14 cellular contexts compared by ENCODE assay signal in genomic region chr1:19816737-19817086, GRCh38. TPM values are rescaled to one million over a fixed set of nuclear protein-coding genes. Genes with fewer than 3 reads are reported as not detected.
DNase-seq lines count a peak whose midpoint lies in the region; FAIRE-seq and TF ChIP-seq lines count a peak whose summit lies in the region.
"Not testable (repeated sequence)": the region's sequence is repeated elsewhere in the genome, so short reads cannot be mapped to it uniquely, and the experiment has no call there.
"Had no signal": no experiment of that assay in that cellular context is flagged by ENCODE, and none has a peak within 500 bp of the region (broad histone marks: within the 10 kb centered on the region; RNA-seq: fewer than 3 reads in every experiment).

No MANE protein-coding gene starts in this region.

- not testable (repeated sequence) for TF ChIP-seq EP300 in stomach (IDR thresholded peaks at IDR 0.05)

- peaks cover 25% of the 10 kb centered on the region for H3K4me1 ChIP-seq in HUES64 (ENCODE audit: insufficient read depth, low read length)
- peaks cover 8 to 13% of the 10 kb centered on the region in 2 donors for H3K4me1 ChIP-seq in duodenal mucosa (ENCODE audit: control insufficient read depth in 1 of 2, insufficient read depth in 2 of 2, low read length in 2 of 2)
- H3K4me1 ChIP-seq in kidney (ENCODE audit: control insufficient read depth in 1 of 2, insufficient read depth in 1 of 2, low read depth in 1 of 2, low read length in 2 of 2) = peaks cover 10 to 20% of the 10 kb centered on the region in 2 donors
- H3K4me1 ChIP-seq in muscle layer of duodenum (ENCODE audit: control insufficient read depth in 1 of 2, insufficient read depth in 2 of 2, low read length in 2 of 2) = not testable (repeated sequence)
- H3K4me1 ChIP-seq in stomach = peaks cover 13 to 17% (median 15%) of the 10 kb centered on the region in 4 donors

- H3K9me3 ChIP-seq in HUES64 (ENCODE audit: insufficient read depth, low read depth, low read length); duodenal mucosa (ENCODE audit: control insufficient read depth in 1 of 2, low read length in 2 of 2); kidney (ENCODE audit: control insufficient read depth in 1 of 2, low read length in 2 of 2); muscle layer of duodenum (ENCODE audit: control insufficient read depth in 1 of 2, low read length in 2 of 2); stomach: not testable (repeated sequence)

- BruUV-seq in Calu3 (replicated peaks; lab: Mats Ljungman, UMichigan) = not testable (repeated sequence)

- 6% methylated on average over 1 of the region's 1 CpG for WGBS in HUES64
- WGBS in stomach, 5 donors = 43 to 71% (median 67%) methylated on average over 1 of the region's 1 CpG

- peaks cover 28% of the 10 kb centered on the region for H3K4me1 Mint-ChIP-seq in Calu3 (ENCODE audit: low read depth, unreplicated experiment)

- TF ChIP-seq POLR2A in stomach (IDR thresholded peaks at IDR 0.05) = not testable (repeated sequence)

- peak overlapping the region; percentile 39 for H3K27ac Mint-ChIP-seq in Calu3 (ENCODE audit: unreplicated experiment)

- H3K4me3 Mint-ChIP-seq in Calu3 (ENCODE audit: low read depth, unreplicated experiment) = not testable (repeated sequence)

- H3K9ac ChIP-seq in HUES64 (ENCODE audit: low read depth, low read length) (peak overlapping the region; percentile 4; the same call in 1 of the 2 replicates), duodenal mucosa (ENCODE audit: low read depth in 1 of 2, low read length in 2 of 2) (peak overlapping the region in 1 of 2 donors; percentile 72)
- H3K9ac ChIP-seq in kidney (ENCODE audit: low read length in 2 of 2) = not testable (repeated sequence)

- not testable (repeated sequence) for TF ChIP-seq CTCF in Calu3 (IDR thresholded peaks at IDR 0.05; ENCODE audit: unreplicated experiment); VCaP (conservative IDR thresholded peaks at IDR 0.05); kidney (IDR thresholded peaks at IDR 0.05; ENCODE audit: borderline replicate concordance, extremely low read depth, insufficient read depth); stomach (IDR thresholded peaks at IDR 0.05)

- H3K27ac ChIP-seq in HUES64 (ENCODE audit: low read depth, low read length) (peak overlapping the region; percentile 91), VCaP (peak overlapping the region; percentile 86), duodenal mucosa (ENCODE audit: low read depth, low read length) (peak overlapping the region; percentile 86), kidney (ENCODE audit: low read depth in 2 of 2, low read length in 2 of 2) (peak overlapping the region; percentile 73 to 86), muscle layer of duodenum (ENCODE audit: low read length) (peak overlapping the region; percentile 36), stomach (peak overlapping the region; percentile 64 to 88 (median 76))

- CTCF ChIA-PET in Calu3 (lab: Charles Lee) = not testable (repeated sequence)

- H3K9me3 Mint-ChIP-seq in Calu3 (ENCODE audit: low read depth, unreplicated experiment) = not testable (repeated sequence)

- H3K4me3 ChIP-seq in HUES64 (ENCODE audit: low read length); duodenal mucosa (ENCODE audit: low read depth in 1 of 2, low read length in 2 of 2); kidney (ENCODE audit: low read length in 2 of 2); muscle layer of duodenum (ENCODE audit: low read depth in 1 of 2, low read length in 2 of 2); stomach: not testable (repeated sequence)

- FAIRE-seq in kidney (lab: Jason Lieb, UNC) = not testable (repeated sequence)

- not testable (repeated sequence) for H3K36me3 ChIP-seq in HUES64 (ENCODE audit: insufficient read depth, low read length); duodenal mucosa (ENCODE audit: control insufficient read depth in 1 of 2, insufficient read depth in 2 of 2, low read length in 2 of 2); kidney (ENCODE audit: control insufficient read depth in 1 of 2, insufficient read depth in 2 of 2, low read length in 2 of 2); muscle layer of duodenum (ENCODE audit: control insufficient read depth in 1 of 2, insufficient read depth in 2 of 2, low read length in 2 of 2); stomach

- intact Hi-C loops in Calu3 (cut with micrococcal nuclease; ENCODE audit: unreplicated experiment) = loop anchor here (5.0 kb wide), 1 partner anchor 46 kb away; no protein-coding TSS in a partner anchor
- intact Hi-C loops in kidney (cut with DNase I); stomach (cut with DNase I; ENCODE audit: low total_unique reads): not testable (repeated sequence)

- not testable (repeated sequence) for H3K27me3 Mint-ChIP-seq in Calu3 (ENCODE audit: unreplicated experiment)

- not testable (repeated sequence) for DNase-seq in Calu3, kidney, stomach
- DNase-seq in iPS DF 19.7 (ENCODE audit: low read depth, low spot score) = peak; percentile 57

- H3K36me3 Mint-ChIP-seq in Calu3 (ENCODE audit: insufficient read depth, unreplicated experiment) = peaks cover 15% of the 10 kb centered on the region

- not testable (repeated sequence) for H3K27me3 ChIP-seq in HUES64 (ENCODE audit: insufficient read depth, low read length); duodenal mucosa (ENCODE audit: control insufficient read depth in 1 of 2, insufficient read depth in 2 of 2, low read length in 2 of 2); muscle layer of duodenum (ENCODE audit: low read depth, low read length); stomach

RNA-seq across cellular contexts. Expression of gene RNF186, which starts 1.6 kb away (rescaled TPM):
- total RNA-seq in Calu3 (2022) = not detected in 2 replicates
- polyA plus RNA-seq in HUES64 (2013, experiment 1 of 2) = not detected
- polyA plus RNA-seq in HUES64 (2013, experiment 2 of 2) = not detected
- 2.7 TPM for total RNA-seq in kidney
- polyA plus RNA-seq in kidney (ENCODE audit: insufficient read depth, low read depth, low replicate concordance) = 111 TPM
- 100 to 1,000 TPM in 1 of 5 donors, not detected in 4; 117 TPM for total RNA-seq in stomach
- under 1 TPM in 1 of 3 donors, not detected in 2; 0.62 TPM for polyA plus RNA-seq in stomach
- total RNA-seq: A673; CD8-positive, alpha-beta T cell; HFFc6; HT1080 had no signal
- polyA plus RNA-seq: BJ, CD14-positive monocyte had no signal

RNA-seq across cellular contexts. Expression of gene TMCO4, which starts 17.0 kb away (rescaled TPM):
- total RNA-seq in Calu3 (2022) (12.0 and 13.5 TPM in 2 replicates), kidney (36.5 TPM), stomach (100 to 1,000 TPM in 2 of 5 donors, 10 to 100 TPM in 2, 1 to 10 TPM in 1; 5.3 to 326 (median 35.2) TPM)
- polyA plus RNA-seq in HUES64 (2013, experiment 1 of 2) = 2.0 TPM
- polyA plus RNA-seq in HUES64 (2013, experiment 2 of 2) = 1.3 TPM
- polyA plus RNA-seq in kidney (ENCODE audit: insufficient read depth, low read depth, low replicate concordance) (35.0 TPM), stomach (10 to 100 TPM; 16.7 to 27.4 (median 20.9) TPM)

Comparison
In these comparisons a context has a peak if more than half of its experiments do, and no peak if none do; other contexts are left out.
1. H3K27ac ChIP-seq: peak in every context shown above with its lines; median percentile 91 in HUES64; 86 in VCaP; 86 in duodenal mucosa; 80 in kidney; 76 in stomach; 36 in muscle layer of duodenum.